ENCODE assay signal across 27 cellular contexts in genomic region chr4:152942346-152942745, GRCh38. TPM values are rescaled to one million over a fixed set of nuclear protein-coding genes. Genes with fewer than 3 reads are reported as not detected.
DNase-seq lines count a peak whose midpoint lies in the region; ATAC-seq, FAIRE-seq and TF ChIP-seq lines count a peak whose summit lies in the region.
"Had no signal": no experiment of that assay in that cellular context is flagged by ENCODE, and none has a peak within 500 bp of the region (broad histone marks: within the 10 kb centered on the region; RNA-seq: fewer than 3 reads in every experiment).

No MANE protein-coding gene starts in this region.

- H3K36me3 ChIP-seq in H7 (replicated peaks; ENCODE audit: control insufficient read depth, insufficient read depth, low read length): peaks cover 11% of the 10 kb centered on the region
- peaks cover 6% of the 10 kb centered on the region for H3K36me3 ChIP-seq in bronchial epithelial cell (ENCODE audit: control insufficient read depth, insufficient read depth, low read length)
- H3K36me3 ChIP-seq: BE2C, BLaER1 had no signal

- no peak overlapping the region for H3K4me3 ChIP-seq in H7 (ENCODE audit: insufficient read depth, low read depth, low read length)
- H3K4me3 ChIP-seq in bronchial epithelial cell (ENCODE audit: low read depth, low read length): no peak overlapping the region
- H3K4me3 ChIP-seq: BLaER1, GM12878 had no signal

- ATAC-seq in esophagus mucosa (peak; percentile 56), HG03469 (IDR thresholded peaks at IDR 0.05; ENCODE audit: unreplicated experiment) (no peak), GM18519 (IDR thresholded peaks at IDR 0.05; ENCODE audit: low FRiP score, unreplicated experiment) (no peak)
- ATAC-seq: GM12878 had no signal

- H3K4me3 Mint-ChIP-seq in neural crest cell: peak overlapping the region; percentile 42
- H3K4me3 Mint-ChIP-seq: CD14-positive monocyte; CD4-positive, alpha-beta memory T cell; CD4-positive, CD25-positive, alpha-beta regulatory T cell; CD8-positive, alpha-beta memory T cell had no signal

- DNase-seq in H7 (peak; percentile 1), bronchial epithelial cell (ENCODE audit: low read depth) (peak; percentile 66), neural crest cell (ENCODE audit: low read depth, low spot score) (no peak), GF-D8 (lab: John Stamatoyannopoulos, UW) (no peak)
- no peak for DNase-seq in activated CD4-positive, alpha-beta T cell treated with anti-CD3 and anti-CD28 coated beads, Interleukin-2, amount 50 U/mL, for 1 hour
- DNase-seq: 8988T; ACHN; BE2C; C1 segment of cervical spinal cord; Caco-2; Calu3; CD4-positive, alpha-beta memory T cell; CD4-positive, CD25-positive, alpha-beta regulatory T cell; CD8-positive, alpha-beta memory T cell; DMS79 treated with DMSO at 0.1 percent for 48 hours had no signal

- no peak for TF ChIP-seq CTCF in bronchial epithelial cell (IDR thresholded peaks at IDR 0.05; ENCODE audit: insufficient read depth, low read length, severe bottlenecking)
- no peak for TF ChIP-seq CTCF in neural crest cell (conservative IDR thresholded peaks at IDR 0.05)

- H3K27me3 Mint-ChIP-seq in neural crest cell (ENCODE audit: low read depth): peaks cover 29% of the 10 kb centered on the region

- peaks cover 76% of the 10 kb centered on the region for H3K4me1 Mint-ChIP-seq in neural crest cell

- H3K36me3 Mint-ChIP-seq in neural crest cell (ENCODE audit: low read depth): peaks cover 34% of the 10 kb centered on the region
- H3K36me3 Mint-ChIP-seq: CD4-positive, CD25-positive, alpha-beta regulatory T cell had no signal

- H3K27ac Mint-ChIP-seq in neural crest cell (ENCODE audit: unreplicated experiment): no peak overlapping the region
- H3K27ac Mint-ChIP-seq: CD4-positive, alpha-beta memory T cell; CD4-positive, CD25-positive, alpha-beta regulatory T cell had no signal

- H3K9me3 Mint-ChIP-seq in neural crest cell: no peaks in the 10 kb centered on the region
- H3K9me3 Mint-ChIP-seq: CD8-positive, alpha-beta memory T cell had no signal

- FAIRE-seq in bronchial epithelial cell (lab: Jason Lieb, UNC): no peak
- FAIRE-seq: A204.1, D721Med, G401.6, GM12878, GM12892, GM18507, GM19239 had no signal

- peaks cover 12% of the 10 kb centered on the region for H3K27me3 ChIP-seq in H7 (ENCODE audit: control insufficient read depth, insufficient read depth, low read length)
- H3K27me3 ChIP-seq in bronchial epithelial cell (ENCODE audit: control insufficient read depth, insufficient read depth, low read length): no peaks in the 10 kb centered on the region

RNA-seq across cellular contexts. Expression of gene FHDC1, which starts 6.2 kb away (rescaled TPM):
- 4.6 and 4.9 TPM in 2 replicates for total RNA-seq in H7 (2014; rRNA removed; shearing (Covaris generic))
- total RNA-seq in bronchial epithelial cell (0.53 and 2.4 TPM in 2 replicates), esophagus mucosa (5.9 TPM), neural crest cell (52.0 and 54.5 TPM in 2 replicates)

Comparison
In these comparisons a context has a peak if more than half of its experiments do, and no peak if none do; other contexts are left out.
1. DNase-seq: peak in H7 (single experiment) and bronchial epithelial cell (single experiment); none in neural crest cell (single experiment), activated CD4-positive, alpha-beta T cell treated with anti-CD3 and anti-CD28 coated beads, Interleukin-2, amount 50 U/mL, for 1 hour (single experiment) and GF-D8 (single experiment).